ENCODE assay signal across 8 cellular contexts in genomic region chr19:1264801-1265610, GRCh38. TPM values are rescaled to one million over a fixed set of nuclear protein-coding genes. Genes with fewer than 3 reads are reported as not detected.
A peak's percentile ranks its signal among the peaks of the same experiment; 100 is the strongest.
DNase-seq lines count a peak whose midpoint lies in the region; ATAC-seq and TF ChIP-seq lines count a peak whose summit lies in the region.

No MANE protein-coding gene starts in this region.

- intact Hi-C loops in CD14-positive monocyte (cut with micrococcal nuclease) = loop anchor here in 1 of 2 donors (5.0 kb wide), 1 partner anchor 163 kb away; the partner anchor contains the start of gene GPX4
- intact Hi-C loops in left colon (cut with DNase I, micrococcal nuclease) = no loop called here

- H3K27me3 Mint-ChIP-seq in CD14-positive monocyte (ENCODE audit: low read depth in 3 of 3) = peaks cover 12 to 22% (median 14%) of the 10 kb centered on the region in 3 donors

- TF ChIP-seq RAD21 in Ishikawa (IDR thresholded peaks at IDR 0.05; ENCODE audit: low read depth) = peak; percentile 8; the same call in 1 of the 2 replicates

- H3K36me3 ChIP-seq in brain microvascular endothelial cell (replicated peaks) = no peaks in the 10 kb centered on the region

- peak overlapping the region; percentile 9 to 37 for H3K4me3 Mint-ChIP-seq in CD14-positive monocyte

- in situ Hi-C loops in brain microvascular endothelial cell (cut with HindIII; ENCODE audit: low pct_ligation_motif_present, low sequenced_read_pairs) = no loop called here

- no peak for TF ChIP-seq CTCF in CD14-positive monocyte (IDR thresholded peaks at IDR 0.05)
- no peak for TF ChIP-seq CTCF in brain microvascular endothelial cell (IDR thresholded peaks at IDR 0.05; ENCODE audit: low read depth, low read length, missing control alignments)

- H3K9me3 Mint-ChIP-seq in CD14-positive monocyte = peaks cover 0 to 2% (median 0%) of the 10 kb centered on the region in 7 donors

- H3K36me3 Mint-ChIP-seq in CD14-positive monocyte = peaks cover 0 to 5% of the 10 kb centered on the region in 2 donors

- TF ChIP-seq EP300 in Ishikawa (IDR thresholded peaks at IDR 0.05; ENCODE audit: borderline replicate concordance) = peak; percentile 76

- H3K4me1 Mint-ChIP-seq in CD14-positive monocyte = peaks cover 49% of the 10 kb centered on the region

- no peaks in the 10 kb centered on the region for H3K27me3 ChIP-seq in brain microvascular endothelial cell (replicated peaks)

- no peak overlapping the region for H3K4me3 ChIP-seq in brain microvascular endothelial cell (ENCODE audit: low read depth, low read length)

- no peak for ATAC-seq in left colon
- ATAC-seq in HG03457 (IDR thresholded peaks at IDR 0.05; ENCODE audit: unreplicated experiment) = no peak
- no peak for ATAC-seq in GM18909 (IDR thresholded peaks at IDR 0.05; ENCODE audit: poor library complexity, unreplicated experiment)
- ATAC-seq in GM21723 (IDR thresholded peaks at IDR 0.05; ENCODE audit: unreplicated experiment) = no peak

- peak overlapping the region in 4 of 7 donors; percentile 26 to 70 (median 54) for H3K27ac Mint-ChIP-seq in CD14-positive monocyte

- DNase-seq in CD14-positive monocyte (ENCODE audit: low spot score) = no peak
- DNase-seq in brain microvascular endothelial cell = peak; percentile 78
- DNase-seq in left colon = peak; percentile 60 to 80

- H3K27ac ChIP-seq in brain microvascular endothelial cell = peak overlapping the region; percentile 5
- H3K27ac ChIP-seq in temporal lobe (ENCODE audit: low read depth, low read length) = peak overlapping the region; percentile 23

TF ChIP-seq in Ishikawa, 13 proteins besides CTCF, POLR2A, EP300 and RAD21:
- TF ChIP-seq, protein P1, sequence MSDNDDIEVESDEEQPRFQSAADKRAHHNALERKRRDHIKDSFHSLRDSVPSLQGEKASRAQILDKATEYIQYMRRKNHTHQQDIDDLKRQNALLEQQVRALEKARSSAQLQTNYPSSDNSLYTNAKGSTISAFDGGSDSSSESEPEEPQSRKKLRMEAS (IDR thresholded peaks at IDR 0.05) = peak; percentile 37
- no peak for TF ChIP-seq CREB1 (IDR thresholded peaks at IDR 0.05; ENCODE audit: low read depth)
- peak; percentile 60; the same call in 1 of the 2 replicates for TF ChIP-seq NFIC (IDR thresholded peaks at IDR 0.05)
- TF ChIP-seq TCF12 (IDR thresholded peaks at IDR 0.05; ENCODE audit: low read depth) = peak; percentile 86
- TF ChIP-seq TAF1 (IDR thresholded peaks at IDR 0.05; ENCODE audit: low read depth) = no peak
- no peak for TF ChIP-seq CEBPB (IDR thresholded peaks at IDR 0.05)
- TF ChIP-seq EGR1 (IDR thresholded peaks at IDR 0.05) = 0 out of 2 replicates have a peak, but pooled peaks have one; percentile 14
- TF ChIP-seq USF1 (IDR thresholded peaks at IDR 0.05) = 0 out of 2 replicates have a peak, but pooled peaks have one; percentile 34
- TF ChIP-seq TEAD4 (IDR thresholded peaks at IDR 0.05) = peak; percentile 98
- peak; percentile 94 for TF ChIP-seq ZBTB7A (IDR thresholded peaks at IDR 0.05; ENCODE audit: low read depth)
- TF ChIP-seq YY1 (IDR thresholded peaks at IDR 0.05; ENCODE audit: low read depth) = peak; percentile 57
TF ChIP-seq in Ishikawa: peak in this region for 8.

RNA-seq across cellular contexts. Expression of gene CIRBP, which starts 4.1 kb away (rescaled TPM):
- 10 to 100 TPM; 39.6 to 51.1 TPM for polyA plus RNA-seq in CD14-positive monocyte
- total RNA-seq in left colon (100 to 1,000 TPM; 220 to 267 TPM), temporal lobe (289 TPM)

RNA-seq across cellular contexts. Expression of gene FAM174C, which starts 10.3 kb away (rescaled TPM):
- 10 to 100 TPM; 40.0 to 56.2 TPM for polyA plus RNA-seq in CD14-positive monocyte
- total RNA-seq in left colon (10 to 100 TPM; 43.7 to 48.9 TPM), temporal lobe (8.9 TPM)

RNA-seq across cellular contexts. Expression of gene MIDN, which starts 16.6 kb away (rescaled TPM):
- 10 to 100 TPM in 1 of 2 donors, 1 to 10 TPM in 1; 5.6 to 11.0 TPM for polyA plus RNA-seq in CD14-positive monocyte
- 100 to 1,000 TPM; 202 to 276 TPM for total RNA-seq in left colon
- 22.6 TPM for total RNA-seq in temporal lobe

RNA-seq across cellular contexts. Expression of gene EFNA2, which starts 20.7 kb away (rescaled TPM):
- polyA plus RNA-seq in CD14-positive monocyte = not detected
- total RNA-seq in left colon = 10 to 100 TPM; 83.8 to 85.4 TPM
- total RNA-seq in temporal lobe = 4.9 TPM

RNA-seq across cellular contexts. Expression of gene ATP5F1D, which starts 23.5 kb away (rescaled TPM):
- 100 to 1,000 TPM; 143 to 160 TPM for polyA plus RNA-seq in CD14-positive monocyte
- total RNA-seq in left colon = 100 to 1,000 TPM; 341 to 530 TPM
- 27.5 TPM for total RNA-seq in temporal lobe
